ENCODE assay signal across 14 cellular contexts in the genomic region with DNA sequence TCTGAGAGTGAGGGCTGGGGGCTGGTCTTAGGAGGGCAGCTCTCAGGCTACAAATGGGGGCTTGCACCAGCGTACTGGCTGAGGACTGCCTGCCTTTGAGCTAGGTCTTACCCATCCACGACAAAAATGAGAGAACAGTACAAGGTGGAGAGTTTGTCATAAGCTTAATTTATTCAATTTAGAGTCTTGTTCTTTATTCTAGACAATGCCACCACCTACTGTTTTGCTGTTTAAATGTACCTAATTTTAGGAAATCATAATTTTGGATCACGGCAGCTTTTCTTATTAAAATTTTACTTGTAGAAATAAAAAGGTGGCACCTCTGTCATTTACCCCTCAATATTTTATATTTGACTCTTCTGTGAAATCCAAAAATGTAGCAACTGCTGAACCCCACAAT.
DNase-seq lines count a peak whose midpoint lies in the region; ATAC-seq and TF ChIP-seq lines count a peak whose summit lies in the region.
"Had no signal": no experiment of that assay in that cellular context is flagged by ENCODE, and none has a peak within 500 bp of the region (broad histone marks: within the 10 kb centered on the region; RNA-seq: fewer than 3 reads in every experiment).

No MANE protein-coding gene starts in this region.

- no peaks in the 10 kb centered on the region for H4K20me1 ChIP-seq in hepatocyte (ENCODE audit: insufficient read depth, poor library complexity, severe bottlenecking)

- no peak overlapping the region for H3K4me3 ChIP-seq in heart left ventricle
- H3K4me3 ChIP-seq in hepatocyte = no peak overlapping the region
- H3K4me3 ChIP-seq in transverse colon = no peak overlapping the region

- H3K36me3 ChIP-seq in heart left ventricle (no peaks in the 10 kb centered on the region), hepatocyte (replicated peaks; ENCODE audit: insufficient read depth, low read depth) (no peaks in the 10 kb centered on the region), transverse colon (no peaks in the 10 kb centered on the region)

- H3K9me2 ChIP-seq in hepatocyte (replicated peaks; ENCODE audit: insufficient read depth) = no peaks in the 10 kb centered on the region

- intact Hi-C loops in heart left ventricle (cut with DNase I) (loop anchor here in 9 of 10 donors (2.0 to 10.0 kb wide), 8 partner anchors 77 to 417 kb away; a partner anchor contains a TSS), left ventricle myocardium superior (cut with micrococcal nuclease) (no loop called here), transverse colon (cut with DNase I; ENCODE audit: low total_unique reads) (no loop called here)

- H3K79me2 ChIP-seq in hepatocyte = no peaks in the 10 kb centered on the region

- TF ChIP-seq CTCF in heart left ventricle (IDR thresholded peaks at IDR 0.05) (peak in 4 of 12 donors; percentile 14 to 38 (median 26)), hepatocyte (IDR thresholded peaks at IDR 0.05; ENCODE audit: poor library complexity) (no peak), transverse colon (IDR thresholded peaks at IDR 0.05) (peak in 2 of 5 experiments; percentile 5 to 10)

- H3K9me3 ChIP-seq in heart left ventricle = no peaks in the 10 kb centered on the region
- no peaks in the 10 kb centered on the region for H3K9me3 ChIP-seq in hepatocyte (ENCODE audit: low read depth)
- no peaks in the 10 kb centered on the region for H3K9me3 ChIP-seq in transverse colon

- H3K4me1 ChIP-seq in heart left ventricle = peaks cover 5 to 95% (median 80%) of the 10 kb centered on the region in 12 donors
- peaks cover 16% of the 10 kb centered on the region for H3K4me1 ChIP-seq in hepatocyte (ENCODE audit: insufficient read depth)
- H3K4me1 ChIP-seq in transverse colon = peaks cover 9 to 56% (median 35%) of the 10 kb centered on the region in 4 donors

- WGBS in heart left ventricle, 4 donors = 60 to 68% (median 66%) methylated on average over 3 of the region's 3 CpGs
- WGBS in hepatocyte (ENCODE audit: low lambda C conversion rate, missing lambda C conversion rate) = 97% methylated on average over 3 of the region's 3 CpGs
- WGBS in transverse colon (ENCODE audit: low coverage in 1 of 2), 2 donors = 60 to 61% methylated on average over 3 of the region's 3 CpGs

- no peak for DNase-seq in heart left ventricle
- DNase-seq in left ventricle myocardium superior = no peak
- peak; percentile 21 for DNase-seq in SW480 (ENCODE audit: low spot score)
- no peak for DNase-seq in hepatocyte (ENCODE audit: low spot score)
- DNase-seq in transverse colon = no peak
- no peak for DNase-seq in hepatic stellate cell (ENCODE audit: low spot score)
- no peak for DNase-seq in NCI-H1417 (lab: John Stamatoyannopoulos, UW)
- no peak for DNase-seq in GM03348 (ENCODE audit: low spot score)
- DNase-seq: activated B cell treated with CpG ODN at 0.5 μM for 24 hours; EL; NCI-H446; occipital lobe; SHP77; stimulated activated CD4-positive, alpha-beta T cell treated with anti-CD3 and anti-CD28 coated beads, Interleukin-4, amount 100 ng/mL, for 1 hour had no signal

- peak overlapping the region in 8 of 12 donors; percentile 66 to 86 (median 68) for H3K27ac ChIP-seq in heart left ventricle
- H3K27ac ChIP-seq in hepatocyte = peak overlapping the region; percentile 62
- peak overlapping the region; percentile 77 to 86 (median 81) for H3K27ac ChIP-seq in transverse colon

- H2AFZ ChIP-seq in hepatocyte = no peak overlapping the region

- ATAC-seq in heart left ventricle (no peak), left ventricle myocardium superior (no peak)

- no peak for TF ChIP-seq EP300 in transverse colon (IDR thresholded peaks at IDR 0.05; ENCODE audit: low read depth)

- TF ChIP-seq POLR2A in heart left ventricle (IDR thresholded peaks at IDR 0.05) (no peak), transverse colon (IDR thresholded peaks at IDR 0.05) (no peak)

- H3K4me2 ChIP-seq in hepatocyte = no peak overlapping the region

- H3K27me3 ChIP-seq in heart left ventricle (no peaks in the 10 kb centered on the region), hepatocyte (no peaks in the 10 kb centered on the region), transverse colon (no peaks in the 10 kb centered on the region)

- in situ Hi-C loops in transverse colon (cut with MboI; ENCODE audit: low pct_ligation_motif_present in 1 of 4, low pct_unique_long_range_greater_than_20kb in 1 of 4, low sequenced_read_pairs in 3 of 4) = no loop called here

Comparison
In these comparisons a context has a peak if more than half of its experiments do, and no peak if none do; other contexts are left out.
1. intact Hi-C loops: an anchor here in heart left ventricle (2.0 to 10.0 kb wide); none called in left ventricle myocardium superior and transverse colon.